ENCODE assay signal across 1 cellular context in genomic region chr6:10838794-10839333, GRCh38.
TF ChIP-seq lines count a peak whose summit lies in the region.

No MANE protein-coding gene starts in this region.

TF ChIP-seq in GM12878, 131 proteins besides CTCF, POLR2A, EP300 and RAD21 (continues in another document):
- TF ChIP-seq STAT3 (IDR thresholded peaks at IDR 0.05; ENCODE audit: low read depth, low read length) = no peak
- 0 out of 2 replicates have a peak, but pooled peaks have one; percentile 42 for TF ChIP-seq ATF7 (IDR thresholded peaks at IDR 0.05; ENCODE audit: low read depth)
- no peak for TF ChIP-seq ELK1 (IDR thresholded peaks at IDR 0.05; ENCODE audit: low read depth, low read length)
- no peak for TF ChIP-seq ZBTB33 (IDR thresholded peaks at IDR 0.05)
- peak; percentile 86 for TF ChIP-seq FOXM1 (IDR thresholded peaks at IDR 0.05; ENCODE audit: low read depth, low read length)
- TF ChIP-seq MEF2A (IDR thresholded peaks at IDR 0.05; ENCODE audit: insufficient read depth, low read depth, low read length) = peak; percentile 57; the same call in 1 of the 2 replicates
- TF ChIP-seq TAF1 (IDR thresholded peaks at IDR 0.05; ENCODE audit: borderline replicate concordance, low read depth, low read length) = no peak
- peak; percentile 87 for TF ChIP-seq MTA2 (IDR thresholded peaks at IDR 0.05; ENCODE audit: low read depth)
- no peak for TF ChIP-seq SREBF2 (IDR thresholded peaks at IDR 0.05; ENCODE audit: low read length)
- TF ChIP-seq HSF1 (IDR thresholded peaks at IDR 0.05; ENCODE audit: low read depth, low read length) = no peak
- TF ChIP-seq NFYA (IDR thresholded peaks at IDR 0.05; ENCODE audit: borderline replicate concordance, low read depth, low read length) = no peak
- TF ChIP-seq MTA3 (IDR thresholded peaks at IDR 0.05; ENCODE audit: borderline replicate concordance, low read length) = no peak
- peak; percentile 8; the same call in 1 of the 2 replicates for TF ChIP-seq MXI1 (IDR thresholded peaks at IDR 0.05; ENCODE audit: low read depth, low read length)
- TF ChIP-seq ESRRA (IDR thresholded peaks at IDR 0.05; ENCODE audit: low read length) = no peak
- peak; percentile 84 for TF ChIP-seq NFIC (IDR thresholded peaks at IDR 0.05; ENCODE audit: low read depth, low read length)
- no peak for TF ChIP-seq USF2 (IDR thresholded peaks at IDR 0.05; ENCODE audit: borderline replicate concordance, low read depth, low read length)
- TF ChIP-seq ZNF592 (IDR thresholded peaks at IDR 0.05) = no peak
- no peak; the same call in 1 of the 2 replicates for TF ChIP-seq HDAC2 (IDR thresholded peaks at IDR 0.05)
- no peak for TF ChIP-seq ZNF24 (IDR thresholded peaks at IDR 0.05)
- TF ChIP-seq SPI1 (IDR thresholded peaks at IDR 0.05; ENCODE audit: borderline replicate concordance, insufficient read depth, low read depth, low read length) = peak; percentile 79
- no peak for TF ChIP-seq ZZZ3 (IDR thresholded peaks at IDR 0.05; ENCODE audit: control insufficient read depth, insufficient read length, low read depth)
- no peak for TF ChIP-seq SREBF1 (IDR thresholded peaks at IDR 0.05; ENCODE audit: low read length)
- TF ChIP-seq SRF (IDR thresholded peaks at IDR 0.05; ENCODE audit: low read depth in 2 of 2, low read length in 2 of 2) = no peak
- TF ChIP-seq PKNOX1 (IDR thresholded peaks at IDR 0.05) = no peak
- TF ChIP-seq ZBTB11 (CRISPR knock-in tag; IDR thresholded peaks at IDR 0.05) = no peak
- TF ChIP-seq RAD51 (IDR thresholded peaks at IDR 0.05) = no peak
- TF ChIP-seq IRF5 (IDR thresholded peaks at IDR 0.05; ENCODE audit: borderline replicate concordance) = no peak
- no peak for TF ChIP-seq E2F4 (IDR thresholded peaks at IDR 0.05; ENCODE audit: low read depth, low read length)
- no peak for TF ChIP-seq SIN3A (IDR thresholded peaks at IDR 0.05; ENCODE audit: low read depth, low read length)
- no peak; the same call in 1 of the 2 replicates for TF ChIP-seq FOXK2 (IDR thresholded peaks at IDR 0.05)
- peak; percentile 82 for TF ChIP-seq RUNX3 (IDR thresholded peaks at IDR 0.05; ENCODE audit: low read length)
- TF ChIP-seq DPF2 (IDR thresholded peaks at IDR 0.05) = 0 out of 2 replicates have a peak, but pooled peaks have one; percentile 35
- no peak; the same call in 1 of the 2 replicates for TF ChIP-seq PML (IDR thresholded peaks at IDR 0.05; ENCODE audit: low read length)
- TF ChIP-seq KLF5 (IDR thresholded peaks at IDR 0.05; ENCODE audit: partially characterized antibody) = no peak
- no peak for TF ChIP-seq RFX5 (IDR thresholded peaks at IDR 0.05; ENCODE audit: low read depth, low read length)
- TF ChIP-seq EGR1 (IDR thresholded peaks at IDR 0.05; ENCODE audit: borderline replicate concordance in 1 of 2, low read depth in 2 of 2, low read length in 2 of 2) = no peak
- TF ChIP-seq KAT2A (conservative IDR thresholded peaks at IDR 0.05; ENCODE audit: control insufficient read depth, low read depth, low read length) = no peak
- no peak for TF ChIP-seq RELA (IDR thresholded peaks at IDR 0.05; ENCODE audit: borderline replicate concordance, partially characterized antibody)
- TF ChIP-seq CBX5 (IDR thresholded peaks at IDR 0.05; ENCODE audit: low read depth) = no peak
- TF ChIP-seq BACH1 (IDR thresholded peaks at IDR 0.05; ENCODE audit: borderline replicate concordance) = no peak
- TF ChIP-seq TBL1XR1 (IDR thresholded peaks at IDR 0.05; ENCODE audit: low read depth, low read length) = no peak
- TF ChIP-seq SIX5 (IDR thresholded peaks at IDR 0.05; ENCODE audit: low read depth, low read length, severe bottlenecking) = no peak
- no peak for TF ChIP-seq SMAD5 (IDR thresholded peaks at IDR 0.05; ENCODE audit: low read depth)
- TF ChIP-seq IRF3 (IDR thresholded peaks at IDR 0.05) = no peak
- TF ChIP-seq TCF12 (IDR thresholded peaks at IDR 0.05; ENCODE audit: low read depth, low read length) = no peak
- no peak for TF ChIP-seq MYC (IDR thresholded peaks at IDR 0.05; ENCODE audit: insufficient read depth, insufficient read length, insufficient replicate concordance, low read length, severe bottlenecking)
